In genomic region chr12:98635657-98636323, GRCh38 we compare ENCODE assay signal across 9 cellular contexts. TPM values are rescaled to one million over a fixed set of nuclear protein-coding genes. Genes with fewer than 3 reads are reported as not detected.
DNase-seq lines count a peak whose midpoint lies in the region; ATAC-seq and TF ChIP-seq lines count a peak whose summit lies in the region.
"Had no signal": no experiment of that assay in that cellular context is flagged by ENCODE, and none has a peak within 500 bp of the region (broad histone marks: within the 10 kb centered on the region; RNA-seq: fewer than 3 reads in every experiment).

No MANE protein-coding gene starts in this region.

- H3K9me3 ChIP-seq in OCI-LY3 (ENCODE audit: insufficient read depth, low read length), result no peaks in the 10 kb centered on the region
- H3K9me3 ChIP-seq in mesodermal cell (ENCODE audit: control insufficient read depth, low read length), result no peaks in the 10 kb centered on the region
- H3K9me3 ChIP-seq: BLaER1 had no signal

- H4K20me1 ChIP-seq in OCI-LY3 (ENCODE audit: insufficient read depth, low read length), result peaks cover 34% of the 10 kb centered on the region

- no peak overlapping the region for H3K27ac Mint-ChIP-seq in type B pancreatic cell
- H3K27ac Mint-ChIP-seq in T-helper 2 cell treated with Interferon-gamma antibody and Interleukin-4, amounts not matched to agents 5 μg/mL and 100 μg/mL, for 36 hours, result no peak overlapping the region

- WGBS in mesodermal cell (ENCODE audit: insufficient coverage in 2 of 2), 2 experiments, result 95 to 96% methylated on average over 3 of the region's 4 CpGs

- H3K36me3 ChIP-seq in OCI-LY3 (replicated peaks; ENCODE audit: low read depth, low read length) (peaks cover 21% of the 10 kb centered on the region), mesodermal cell (ENCODE audit: control insufficient read depth, insufficient read depth, low read length) (peaks cover 73% of the 10 kb centered on the region)

- TF ChIP-seq CTCF in OCI-LY3 (IDR thresholded peaks at IDR 0.05; ENCODE audit: low read depth, low read length) (no peak), type B pancreatic cell (conservative IDR thresholded peaks at IDR 0.05) (no peak)

- H3K4me2 ChIP-seq in OCI-LY3 (ENCODE audit: low read length), result peak overlapping the region; percentile 13
- H3K4me2 ChIP-seq: BLaER1 had no signal

- H3K27ac ChIP-seq in OCI-LY3 (ENCODE audit: low read length) (no peak overlapping the region), mesodermal cell (ENCODE audit: low read depth, low read length, severe bottlenecking) (peak overlapping the region; percentile 6)
- H3K27ac ChIP-seq: BLaER1 had no signal

- H3K36me3 Mint-ChIP-seq in type B pancreatic cell, result peaks cover 4% of the 10 kb centered on the region
- H3K36me3 Mint-ChIP-seq in T-helper 2 cell treated with Interferon-gamma antibody and Interleukin-4, amounts not matched to agents 5 μg/mL and 100 μg/mL, for 36 hours (ENCODE audit: low read depth), result peaks cover 26% of the 10 kb centered on the region

- peak; percentile 83 for ATAC-seq in HG03095 (IDR thresholded peaks at IDR 0.05; ENCODE audit: unreplicated experiment)

- no peaks in the 10 kb centered on the region for H3K4me1 Mint-ChIP-seq in type B pancreatic cell (ENCODE audit: unreplicated experiment)
- H3K4me1 Mint-ChIP-seq in T-helper 2 cell treated with Interferon-gamma antibody and Interleukin-4, amounts not matched to agents 5 μg/mL and 100 μg/mL, for 36 hours (ENCODE audit: low read depth), result peaks cover 20% of the 10 kb centered on the region

- no peak overlapping the region for H3K9ac ChIP-seq in OCI-LY3 (ENCODE audit: low read length)
- H3K9ac ChIP-seq: BLaER1 had no signal

- H3K4me3 Mint-ChIP-seq in type B pancreatic cell, result no peak overlapping the region
- no peak overlapping the region for H3K4me3 Mint-ChIP-seq in T-helper 2 cell treated with Interferon-gamma antibody and Interleukin-4, amounts not matched to agents 5 μg/mL and 100 μg/mL, for 36 hours

- DNase-seq in NOMO-1 treated with DMSO at 0.1 percent for 48 hours (lab: John Stamatoyannopoulos, UW; ENCODE audit: unreplicated experiment), result peak; percentile 35
- DNase-seq in NOMO-1 treated with dmso at 0.1 percent for 144 hours (lab: John Stamatoyannopoulos, UW; ENCODE audit: unreplicated experiment), result no peak
- DNase-seq in type B pancreatic cell (ENCODE audit: extremely low spot score, unreplicated experiment), result no peak
- DNase-seq in stimulated activated CD4-positive, alpha-beta T cell treated with anti-CD3 and anti-CD28 coated beads, Interleukin-12 subunit alpha, Interleukin-12 subunit beta, amount 100 ng/mL, for 4 hours, result no peak
- DNase-seq in T-helper 2 cell treated with Interferon-gamma antibody and Interleukin-4, amounts not matched to agents 5 μg/mL and 100 μg/mL, for 36 hours (ENCODE audit: low spot score), result no peak

- no peaks in the 10 kb centered on the region for H3K9me3 Mint-ChIP-seq in type B pancreatic cell
- H3K9me3 Mint-ChIP-seq in T-helper 2 cell treated with Interferon-gamma antibody and Interleukin-4, amounts not matched to agents 5 μg/mL and 100 μg/mL, for 36 hours, result no peaks in the 10 kb centered on the region

- peaks cover 47% of the 10 kb centered on the region for H3K79me2 ChIP-seq in OCI-LY3 (ENCODE audit: low read length)

- no peaks in the 10 kb centered on the region for H3K27me3 Mint-ChIP-seq in type B pancreatic cell
- H3K27me3 Mint-ChIP-seq in T-helper 2 cell treated with Interferon-gamma antibody and Interleukin-4, amounts not matched to agents 5 μg/mL and 100 μg/mL, for 36 hours (ENCODE audit: low read depth), result no peaks in the 10 kb centered on the region

- H3K27me3 ChIP-seq in OCI-LY3 (ENCODE audit: low read depth, low read length), result no peaks in the 10 kb centered on the region
- H3K27me3 ChIP-seq: BLaER1 had no signal

- H3K4me1 ChIP-seq in OCI-LY3 (ENCODE audit: low read length) (peaks cover 16% of the 10 kb centered on the region), mesodermal cell (ENCODE audit: control insufficient read depth, insufficient read depth, low read length, poor library complexity, severe bottlenecking) (peaks cover 12% of the 10 kb centered on the region)
- H3K4me1 ChIP-seq: BLaER1 had no signal

- H2AFZ ChIP-seq in OCI-LY3 (ENCODE audit: low read depth, low read length), result no peak overlapping the region

- H3K4me3 ChIP-seq in OCI-LY3 (ENCODE audit: low read length) (no peak overlapping the region), mesodermal cell (ENCODE audit: extremely low read depth, insufficient read depth, low read length, poor library complexity, severe bottlenecking) (no peak overlapping the region)
- H3K4me3 ChIP-seq: BLaER1 had no signal

RNA-seq across cellular contexts. Expression of gene IKBIP, which starts 8.8 kb away (rescaled TPM):
- polyA plus RNA-seq in mesodermal cell (2013, experiment 1 of 2), result 78.2 TPM
- polyA plus RNA-seq in mesodermal cell (2013, experiment 2 of 2), result 98.2 TPM
- total RNA-seq in type B pancreatic cell (ENCODE audit: low replicate concordance), result 8.1 and 16.7 TPM in 2 replicates

RNA-seq across cellular contexts. Expression of gene APAF1, which starts 9.3 kb away (rescaled TPM):
- polyA plus RNA-seq in mesodermal cell (2013, experiment 1 of 2), result 31.9 TPM
- 29.4 TPM for polyA plus RNA-seq in mesodermal cell (2013, experiment 2 of 2)
- total RNA-seq in type B pancreatic cell (ENCODE audit: low replicate concordance), result 16.7 and 21.7 TPM in 2 replicates

RNA-seq across cellular contexts. Expression of gene SLC25A3, which starts 42.3 kb away (rescaled TPM):
- polyA plus RNA-seq in mesodermal cell (2013, experiment 1 of 2), result 682 TPM
- 656 TPM for polyA plus RNA-seq in mesodermal cell (2013, experiment 2 of 2)
- 648 and 677 TPM in 2 replicates for total RNA-seq in type B pancreatic cell (ENCODE audit: low replicate concordance)
